Comparison of ENCODE assay signal across 1 cellular context in the genomic region with DNA sequence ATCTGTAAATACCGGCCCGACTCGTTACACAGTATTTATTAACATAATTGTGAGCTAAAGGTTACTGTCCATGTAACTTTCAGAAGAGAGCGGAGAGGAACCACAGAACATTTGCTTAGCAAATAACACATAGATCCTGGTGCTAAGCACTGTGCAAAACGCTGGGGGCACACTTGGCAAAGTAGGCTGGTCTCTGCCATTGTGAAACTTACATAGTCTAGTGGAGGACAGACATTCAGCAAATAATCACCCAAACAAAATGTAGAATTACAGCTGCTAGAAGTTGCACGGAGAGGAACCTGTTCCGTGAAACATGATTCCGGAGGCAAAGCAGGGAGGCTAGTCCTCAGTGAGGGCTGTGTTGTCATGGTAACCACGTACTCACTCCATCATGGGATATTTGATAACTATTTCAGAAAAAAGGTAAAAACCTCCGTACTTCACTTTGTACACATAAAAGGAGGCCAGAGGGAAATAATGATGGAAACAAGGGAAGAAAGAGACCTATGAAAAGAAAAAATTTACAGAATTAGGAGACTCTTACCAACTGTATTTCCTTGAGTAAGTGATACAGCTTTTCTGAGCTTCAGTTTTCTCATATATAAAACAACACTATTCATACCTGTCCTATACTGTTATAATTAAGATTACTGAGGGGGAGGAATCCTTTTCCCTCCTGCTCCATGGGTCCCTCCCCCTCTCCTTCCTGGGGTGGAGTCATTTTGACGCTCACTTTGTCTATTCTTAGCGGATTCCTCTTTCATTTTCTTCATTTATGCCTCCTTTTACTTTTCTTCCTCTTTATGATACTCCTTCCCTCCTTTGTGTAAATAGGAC.
TF ChIP-seq lines count a peak whose summit lies in the region.

No MANE protein-coding gene starts in this region.

TF ChIP-seq in HCT116, 20 proteins besides CTCF, POLR2A, EP300 and RAD21:
- no peak for TF ChIP-seq SP1 (IDR thresholded peaks at IDR 0.05; ENCODE audit: low read depth)
- TF ChIP-seq, protein P1, sequence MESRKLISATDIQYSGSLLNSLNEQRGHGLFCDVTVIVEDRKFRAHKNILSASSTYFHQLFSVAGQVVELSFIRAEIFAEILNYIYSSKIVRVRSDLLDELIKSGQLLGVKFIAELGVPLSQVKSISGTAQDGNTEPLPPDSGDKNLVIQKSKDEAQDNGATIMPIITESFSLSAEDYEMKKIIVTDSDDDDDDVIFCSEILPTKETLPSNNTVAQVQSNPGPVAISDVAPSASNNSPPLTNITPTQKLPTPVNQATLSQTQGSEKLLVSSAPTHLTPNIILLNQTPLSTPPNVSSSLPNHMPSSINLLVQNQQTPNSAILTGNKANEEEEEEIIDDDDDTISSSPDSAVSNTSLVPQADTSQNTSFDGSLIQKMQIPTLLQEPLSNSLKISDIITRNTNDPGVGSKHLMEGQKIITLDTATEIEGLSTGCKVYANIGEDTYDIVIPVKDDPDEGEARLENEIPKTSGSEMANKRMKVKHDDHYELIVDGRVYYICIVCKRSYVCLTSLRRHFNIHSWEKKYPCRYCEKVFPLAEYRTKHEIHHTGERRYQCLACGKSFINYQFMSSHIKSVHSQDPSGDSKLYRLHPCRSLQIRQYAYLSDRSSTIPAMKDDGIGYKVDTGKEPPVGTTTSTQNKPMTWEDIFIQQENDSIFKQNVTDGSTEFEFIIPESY (IDR thresholded peaks at IDR 0.05; ENCODE audit: extremely low read depth, insufficient replicate concordance, low read length), result no peak
- no peak for TF ChIP-seq ELF1 (IDR thresholded peaks at IDR 0.05; ENCODE audit: borderline replicate concordance, low read depth)
- TF ChIP-seq POLR2AphosphoS5 (IDR thresholded peaks at IDR 0.05; ENCODE audit: low read depth, low read length), result no peak
- TF ChIP-seq YY1 (IDR thresholded peaks at IDR 0.05; ENCODE audit: extremely low read depth, insufficient replicate concordance, low read depth, low read length), result no peak
- no peak for TF ChIP-seq EZH2phosphoT487 (IDR thresholded peaks at IDR 0.05; ENCODE audit: borderline replicate concordance)
- TF ChIP-seq EZH2 (IDR thresholded peaks at IDR 0.05), result no peak
- no peak for TF ChIP-seq SIN3A (IDR thresholded peaks at IDR 0.05; ENCODE audit: low read depth)
- TF ChIP-seq, protein P2, sequence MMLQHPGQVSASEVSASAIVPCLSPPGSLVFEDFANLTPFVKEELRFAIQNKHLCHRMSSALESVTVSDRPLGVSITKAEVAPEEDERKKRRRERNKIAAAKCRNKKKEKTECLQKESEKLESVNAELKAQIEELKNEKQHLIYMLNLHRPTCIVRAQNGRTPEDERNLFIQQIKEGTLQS (IDR thresholded peaks at IDR 0.05), result no peak
- TF ChIP-seq SRF (IDR thresholded peaks at IDR 0.05; ENCODE audit: low read depth), result no peak
- TF ChIP-seq CEBPB (IDR thresholded peaks at IDR 0.05; ENCODE audit: low read depth), result no peak
- TF ChIP-seq TCF7L2 (IDR thresholded peaks at IDR 0.05; ENCODE audit: borderline replicate concordance, extremely low read depth, insufficient read depth, insufficient read length), result no peak
- no peak for TF ChIP-seq FOSL1 (IDR thresholded peaks at IDR 0.05; ENCODE audit: low read depth)
